In the genomic region with DNA sequence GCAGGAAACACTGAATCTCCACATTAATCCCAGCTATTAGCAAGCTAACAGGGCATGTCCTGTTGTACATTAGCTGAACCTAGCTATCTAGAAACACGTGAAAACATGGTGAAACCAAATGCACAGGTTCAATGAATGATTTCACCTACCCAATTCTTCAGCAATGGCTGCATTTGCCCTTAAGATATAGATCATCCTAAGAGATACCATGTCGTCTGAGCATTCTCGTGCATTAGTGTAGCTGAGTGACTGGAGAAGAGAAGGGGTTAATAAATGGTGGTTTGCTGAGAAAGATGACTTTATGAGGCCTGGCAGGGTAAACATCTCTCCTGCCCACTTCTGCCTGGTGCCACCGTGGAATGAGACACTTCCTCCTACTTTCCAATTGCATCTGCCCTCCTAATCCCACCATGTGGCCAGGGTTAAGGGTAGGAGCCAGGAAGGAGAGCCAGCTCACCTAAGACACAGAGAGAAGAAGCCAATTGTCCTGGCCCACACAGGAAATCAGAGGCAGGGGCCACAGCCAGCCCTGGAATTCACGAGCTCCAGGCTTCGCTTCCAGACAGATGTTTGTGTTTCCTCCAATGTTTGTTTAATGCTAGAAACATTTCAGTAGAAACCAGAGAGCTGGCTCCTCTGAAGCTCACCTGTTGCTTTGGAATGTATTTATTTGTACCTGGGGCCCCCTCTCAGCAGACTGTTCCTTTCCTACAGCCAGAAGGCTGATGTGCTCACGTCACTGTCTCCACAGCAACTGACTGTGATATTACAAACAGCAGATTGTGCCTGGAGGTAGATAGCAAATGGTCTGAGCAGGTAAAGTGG, we compare ENCODE assay signal across 19 cellular contexts.
DNase-seq lines count a peak whose midpoint lies in the region; ATAC-seq, FAIRE-seq and TF ChIP-seq lines count a peak whose summit lies in the region.
"Had no signal": no experiment of that assay in that cellular context is flagged by ENCODE, and none has a peak within 500 bp of the region (broad histone marks: within the 10 kb centered on the region; RNA-seq: fewer than 3 reads in every experiment).

No MANE protein-coding gene starts in this region.

- H3K23me2 ChIP-seq in H1 (ENCODE audit: low read depth, low read length): no peaks in the 10 kb centered on the region

- H4K8ac ChIP-seq in H1 (ENCODE audit: extremely low read depth, insufficient read depth, low read length): no peak overlapping the region

- no peak overlapping the region for H3K18ac ChIP-seq in H1 (ENCODE audit: extremely low read depth, low read length)

- H3K4me1 ChIP-seq in Karpas-422 (ENCODE audit: low read length) (no peaks in the 10 kb centered on the region), H1 (replicated peaks in 1 of 4; ENCODE audit: control insufficient read depth in 3 of 4, insufficient read depth in 4 of 4, low read length in 3 of 4) (0 out of 7 replicates have a peak, but pooled peaks cover 0 to 2% (median 0%) of the 10 kb centered on the region in 4 experiments)
- H3K4me1 ChIP-seq: psoas muscle had no signal

- H3K36me3 Mint-ChIP-seq in CD4-positive, alpha-beta T cell (ENCODE audit: low read depth): peaks cover 4% of the 10 kb centered on the region
- H3K36me3 Mint-ChIP-seq in mesothelial cell of epicardium: no peaks in the 10 kb centered on the region

- DNase-seq in CD4-positive, alpha-beta T cell: peak in 4 of 10 experiments; percentile 11 to 43 (median 20)
- DNase-seq in Karpas-422 (peak; percentile 39), H1 (ENCODE audit: low read depth in 1 of 2, low spot score in 2 of 2) (no peak), mesothelial cell of epicardium (ENCODE audit: low spot score in 2 of 2, unreplicated experiment in 2 of 2) (peak; percentile 33 to 58), KG1 (lab: John Stamatoyannopoulos, UW) (no peak), iPS-NIHi7 (ENCODE audit: extremely low spot score) (no peak), amniotic stem cell (lab: John Stamatoyannopoulos, UW) (no peak)
- no peak for DNase-seq in effector CD8-positive, alpha-beta T cell (lab: John Stamatoyannopoulos, UW)
- DNase-seq: activated CD8-positive, alpha-beta T cell treated with anti-CD3 and anti-CD28 coated beads for 36 hours; activated naive CD4-positive, alpha-beta T cell; DMS79; head of caudate nucleus; NCI-H1105; NCI-H510A; psoas muscle; tibial artery had no signal

- H2BK5ac ChIP-seq in H1 (ENCODE audit: low read depth, low read length): no peak overlapping the region

- no peak for TF ChIP-seq EP300 in H1 (IDR thresholded peaks at IDR 0.05; ENCODE audit: borderline replicate concordance in 1 of 2, low read depth in 2 of 2, low read length in 2 of 2)

- H3K79me2 ChIP-seq in Karpas-422 (ENCODE audit: low read length) (no peaks in the 10 kb centered on the region), H1 (ENCODE audit: control insufficient read depth in 1 of 2, insufficient read depth in 2 of 2, low read length in 2 of 2) (no peaks in the 10 kb centered on the region)

- no peak overlapping the region for H3K56ac ChIP-seq in H1 (replicated peaks; ENCODE audit: insufficient read length, low read depth, low read length)

- H2BK120ac ChIP-seq in H1 (replicated peaks; ENCODE audit: low read depth, low read length): no peak overlapping the region

- no peak for TF ChIP-seq POLR2A in H1 (IDR thresholded peaks at IDR 0.05; ENCODE audit: control extremely low read depth in 1 of 2, low read depth in 2 of 2, low read length in 2 of 2)

- peaks cover 48% of the 10 kb centered on the region for H3K4me1 Mint-ChIP-seq in CD4-positive, alpha-beta T cell (ENCODE audit: low read depth)
- peaks cover 57% of the 10 kb centered on the region for H3K4me1 Mint-ChIP-seq in mesothelial cell of epicardium

- no peak overlapping the region for H2AFZ ChIP-seq in Karpas-422 (ENCODE audit: low read length)
- H2AFZ ChIP-seq in H1 (ENCODE audit: low read length): peak overlapping the region; percentile 27; the same call in 1 of the 2 replicates

- H3K27me3 ChIP-seq in CD4-positive, alpha-beta T cell (ENCODE audit: control insufficient read depth, insufficient read depth, low read length): no peaks in the 10 kb centered on the region
- H3K27me3 ChIP-seq in Karpas-422 (ENCODE audit: low read length): no peaks in the 10 kb centered on the region
- H3K27me3 ChIP-seq in H1 (replicated peaks in 1 of 4; ENCODE audit: control insufficient read depth in 3 of 4, extremely low read depth in 1 of 4, insufficient read depth in 3 of 4, low read length in 3 of 4): peaks cover 0 to 3% (median under 1%) of the 10 kb centered on the region in 4 experiments; a peak in 1 of 7 replicates

- no peak overlapping the region for H3K14ac ChIP-seq in H1 (ENCODE audit: insufficient read length)

- H3K36me3 ChIP-seq in Karpas-422 (ENCODE audit: insufficient read depth, low read length) (no peaks in the 10 kb centered on the region), H1 (ENCODE audit: control insufficient read depth in 2 of 4, insufficient read depth in 4 of 4, low read length in 3 of 4) (no peaks in the 10 kb centered on the region)
- H3K36me3 ChIP-seq: tibial artery had no signal

- H2AK5ac ChIP-seq in H1 (ENCODE audit: low read depth, low read length): no peak overlapping the region

- H3K9me3 Mint-ChIP-seq in CD4-positive, alpha-beta T cell: no peaks in the 10 kb centered on the region
- H3K9me3 Mint-ChIP-seq in mesothelial cell of epicardium: peaks cover 13% of the 10 kb centered on the region

- H3K23ac ChIP-seq in H1 (ENCODE audit: insufficient read length): no peak overlapping the region

- FAIRE-seq in H1 (lab: Jason Lieb, UNC): no peak
- FAIRE-seq: endothelial cell of umbilical vein had no signal

- H3K4me3 ChIP-seq in Karpas-422 (ENCODE audit: low read length): no peak overlapping the region
- H3K4me3 ChIP-seq in H1 (ENCODE audit: extremely low read depth in 1 of 4, insufficient read depth in 2 of 4, low read depth in 3 of 4, low read length in 4 of 4): no peak overlapping the region
- H3K4me3 ChIP-seq: psoas muscle, tibial artery had no signal

- H4K20me1 ChIP-seq in Karpas-422 (ENCODE audit: insufficient read depth, low read depth, low read length): no peaks in the 10 kb centered on the region
- H4K20me1 ChIP-seq in H1 (replicated peaks in 1 of 2; ENCODE audit: control insufficient read depth in 1 of 2, insufficient read depth in 2 of 2, low read length in 2 of 2): no peaks in the 10 kb centered on the region

- no peak overlapping the region for H4K91ac ChIP-seq in H1 (replicated peaks; ENCODE audit: insufficient read length, low read length)

- H3K27me3 Mint-ChIP-seq in CD4-positive, alpha-beta T cell: no peaks in the 10 kb centered on the region
- H3K27me3 Mint-ChIP-seq in mesothelial cell of epicardium (ENCODE audit: low read depth): no peaks in the 10 kb centered on the region
- H3K27me3 Mint-ChIP-seq: activated CD8-positive, alpha-beta T cell treated with anti-CD3 and anti-CD28 coated beads for 36 hours had no signal

- peak; percentile 87 for ATAC-seq in CD4-positive, alpha-beta T cell (ENCODE audit: poor library complexity)
- ATAC-seq: activated CD8-positive, alpha-beta T cell treated with anti-CD3 and anti-CD28 coated beads for 36 hours; Panc1; psoas muscle had no signal

- H3K4me2 ChIP-seq in Karpas-422 (ENCODE audit: low read depth, low read length, poor library complexity, severe bottlenecking) (no peak overlapping the region), H1 (ENCODE audit: insufficient read depth in 1 of 2, low read depth in 2 of 2, low read length in 2 of 2) (no peak overlapping the region)

- H3K4ac ChIP-seq in H1 (replicated peaks; ENCODE audit: insufficient read length, low read depth, low read length): no peak overlapping the region

- no peak overlapping the region for H2BK15ac ChIP-seq in H1 (ENCODE audit: low read length)

- TF ChIP-seq RAD21 in H1 (IDR thresholded peaks at IDR 0.05 in 1 of 2, conservative IDR thresholded peaks at IDR 0.05 in 1 of 2; ENCODE audit: low read depth in 2 of 2, low read length in 2 of 2): no peak

- no peak overlapping the region for H3K9ac ChIP-seq in Karpas-422 (ENCODE audit: low read length)
- no peak overlapping the region for H3K9ac ChIP-seq in H1 (replicated peaks in 1 of 4; ENCODE audit: extremely low read depth in 1 of 4, low read depth in 3 of 4, low read length in 3 of 4)

- H4K5ac ChIP-seq in H1 (ENCODE audit: insufficient read length, low read depth, low read length): no peak overlapping the region

- no peak for TF ChIP-seq CTCF in CD4-positive, alpha-beta T cell (IDR thresholded peaks at IDR 0.05)
- TF ChIP-seq CTCF in H1 (IDR thresholded peaks at IDR 0.05; ENCODE audit: control extremely low read depth in 1 of 3, insufficient read depth in 1 of 3, low read depth in 1 of 3, low read length in 3 of 3): no peak
- no peak for TF ChIP-seq CTCF in mesothelial cell of epicardium (IDR thresholded peaks at IDR 0.05; ENCODE audit: unreplicated experiment)

- no peaks in the 10 kb centered on the region for H3K79me1 ChIP-seq in H1 (ENCODE audit: low read depth, low read length)

- no peaks in the 10 kb centered on the region for H3K9me3 ChIP-seq in CD4-positive, alpha-beta T cell (ENCODE audit: control insufficient read depth, low read length)
- no peaks in the 10 kb centered on the region for H3K9me3 ChIP-seq in Karpas-422 (ENCODE audit: low read length)
- H3K9me3 ChIP-seq in H1 (ENCODE audit: insufficient read depth in 2 of 2, low read depth in 1 of 2, low read length in 1 of 2): peaks cover 5 to 8% of the 10 kb centered on the region in 2 experiments; a peak in 3 of 4 replicates
- H3K9me3 ChIP-seq: tibial artery had no signal

- H2BK20ac ChIP-seq in H1 (ENCODE audit: low read length): 0 out of 2 replicates have a peak overlapping the region, but pooled peaks have one; percentile 0

- WGBS in H1 (ENCODE audit: extremely low coverage in 1 of 2, insufficient coverage in 1 of 2, insufficient read length in 1 of 2, insufficient replicate concordance in 2 of 2, low coverage in 1 of 2, low lambda C conversion rate in 2 of 2, missing lambda C conversion rate in 1 of 2), 2 experiments: 92% methylated on average over 7 of the region's 7 CpGs; no CpG with 5 or more reads in 1 of the 2 experiments

- H3K27ac ChIP-seq in CD4-positive, alpha-beta T cell (ENCODE audit: low read depth, low read length): no peak overlapping the region
- H3K27ac ChIP-seq in Karpas-422 (ENCODE audit: low read length) (no peak overlapping the region), H1 (ENCODE audit: low read depth, low read length) (no peak overlapping the region)
- H3K27ac ChIP-seq: psoas muscle, tibial artery had no signal

- no peaks in the 10 kb centered on the region for H3K9me2 ChIP-seq in Karpas-422 (replicated peaks; ENCODE audit: insufficient read depth, low read length)

- intact Hi-C loops in CD4-positive, alpha-beta T cell (cut with DNase I, micrococcal nuclease): loop anchor here in 1 of 2 experiments (5.0 to 10.0 kb wide), 2 partner anchors 33 to 116 kb away; no protein-coding TSS in a partner anchor

- H3K4me3 Mint-ChIP-seq in CD4-positive, alpha-beta T cell: no peak overlapping the region
- H3K4me3 Mint-ChIP-seq in mesothelial cell of epicardium: no peak overlapping the region
- H3K4me3 Mint-ChIP-seq: activated CD8-positive, alpha-beta T cell treated with anti-CD3 and anti-CD28 coated beads for 36 hours; memory B cell had no signal

- CTCF ChIA-PET in CD4-positive, alpha-beta T cell (lab: Charles Lee): interaction anchor here (1.1 to 2.4 kb wide), 4 partner anchors 39 to 278 kb away, joined by 3 to 12 read pairs (median 4); no protein-coding TSS in a partner anchor
- CTCF ChIA-PET in H1 (lab: Charles Lee; ENCODE audit: partially characterized antibody): interaction anchor here (0.8 to 18.4 kb wide), 20 partner anchors 8 to 284 kb away, joined by 3 to 273 read pairs (median 4); partner anchors contain the start of gene CCND2

- H2BK12ac ChIP-seq in H1 (ENCODE audit: low read depth, low read length): no peak overlapping the region

- H3K27ac Mint-ChIP-seq in CD4-positive, alpha-beta T cell: peak overlapping the region; percentile 69
- H3K27ac Mint-ChIP-seq in mesothelial cell of epicardium: peak overlapping the region; percentile 99
- H3K27ac Mint-ChIP-seq: activated CD8-positive, alpha-beta T cell treated with anti-CD3 and anti-CD28 coated beads for 36 hours; memory B cell had no signal

- POLR2A ChIA-PET in CD4-positive, alpha-beta T cell (lab: Charles Lee): interaction anchor here (1.0 to 2.6 kb wide), 5 partner anchors 10 to 278 kb away, joined by 4 to 8 read pairs (median 6); no protein-coding TSS in a partner anchor
- POLR2A ChIA-PET in H1 (lab: Charles Lee; ENCODE audit: partially characterized antibody): interaction anchor here (0.9 to 3.3 kb wide), 8 partner anchors 8 to 277 kb away, joined by 3 to 12 read pairs (median 4); partner anchors contain the start of gene CCND2

Comparison
In these comparisons a context has a peak if more than half of its experiments do, and no peak if none do; other contexts are left out.
1. DNase-seq: peak in Karpas-422 (single experiment) and mesothelial cell of epicardium (2 of 2); none in H1 (0 of 2), KG1 (single experiment), iPS-NIHi7 (single experiment), effector CD8-positive, alpha-beta T cell (single experiment) and amniotic stem cell (single experiment).